1 cellular context compared by ENCODE assay signal in genomic region chr15:69467636-69468035, GRCh38.
TF ChIP-seq lines count a peak whose summit lies in the region.

No MANE protein-coding gene starts in this region.

TF ChIP-seq in HepG2, 621 proteins besides CTCF, POLR2A, EP300 and RAD21:
- TF ChIP-seq, protein P1, sequence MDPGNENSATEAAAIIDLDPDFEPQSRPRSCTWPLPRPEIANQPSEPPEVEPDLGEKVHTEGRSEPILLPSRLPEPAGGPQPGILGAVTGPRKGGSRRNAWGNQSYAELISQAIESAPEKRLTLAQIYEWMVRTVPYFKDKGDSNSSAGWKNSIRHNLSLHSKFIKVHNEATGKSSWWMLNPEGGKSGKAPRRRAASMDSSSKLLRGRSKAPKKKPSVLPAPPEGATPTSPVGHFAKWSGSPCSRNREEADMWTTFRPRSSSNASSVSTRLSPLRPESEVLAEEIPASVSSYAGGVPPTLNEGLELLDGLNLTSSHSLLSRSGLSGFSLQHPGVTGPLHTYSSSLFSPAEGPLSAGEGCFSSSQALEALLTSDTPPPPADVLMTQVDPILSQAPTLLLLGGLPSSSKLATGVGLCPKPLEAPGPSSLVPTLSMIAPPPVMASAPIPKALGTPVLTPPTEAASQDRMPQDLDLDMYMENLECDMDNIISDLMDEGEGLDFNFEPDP (CRISPR knock-in tag; conservative IDR thresholded peaks at IDR 0.05): no peak
- TF ChIP-seq TCF7 (IDR thresholded peaks at IDR 0.05; ENCODE audit: low read depth): no peak
